ENCODE assay signal across 8 cellular contexts in genomic region chr9:136411358-136411757, GRCh38. TPM values are rescaled to one million over a fixed set of nuclear protein-coding genes. Genes with fewer than 3 reads are reported as not detected.
DNase-seq lines count a peak whose midpoint lies in the region; ATAC-seq and TF ChIP-seq lines count a peak whose summit lies in the region.

No MANE protein-coding gene starts in this region.

- H3K79me1 ChIP-seq in mesendoderm (ENCODE audit: low read length): peaks cover 33% of the 10 kb centered on the region

- peaks cover 52% of the 10 kb centered on the region for H3K4me1 Mint-ChIP-seq in activated naive CD4-positive, alpha-beta T cell treated with anti-CD3 and anti-CD28 coated beads, Interleukin-2, amount 50 U/mL, for 24 hours
- H3K4me1 Mint-ChIP-seq in brain: peaks cover 37% of the 10 kb centered on the region

- H3K4ac ChIP-seq in mesendoderm (ENCODE audit: low read depth, low read length): no peak overlapping the region

- peak overlapping the region; percentile 92 for H3K56ac ChIP-seq in mesendoderm (ENCODE audit: low read length)

- no peak for DNase-seq in activated naive CD4-positive, alpha-beta T cell treated with Interleukin-2 at 50 U/mL for 16 hours
- no peak for DNase-seq in mesendoderm
- DNase-seq in upper lobe of left lung: no peak
- DNase-seq in NCI-H510A (lab: John Stamatoyannopoulos, UW): no peak

- peaks cover 15% of the 10 kb centered on the region for H3K36me3 ChIP-seq in mesendoderm (ENCODE audit: control insufficient read depth, insufficient read depth, low read length)
- peaks cover 11 to 56% (median 42%) of the 10 kb centered on the region in 4 donors for H3K36me3 ChIP-seq in upper lobe of left lung

- H3K9me3 ChIP-seq in upper lobe of left lung: no peaks in the 10 kb centered on the region

- TF ChIP-seq CTCF in brain (conservative IDR thresholded peaks at IDR 0.05) (no peak), upper lobe of left lung (IDR thresholded peaks at IDR 0.05) (no peak)

- no peak for TF ChIP-seq EP300 in upper lobe of left lung (IDR thresholded peaks at IDR 0.05)

- H2BK5ac ChIP-seq in mesendoderm (ENCODE audit: low read length): no peak overlapping the region

- H3K18ac ChIP-seq in mesendoderm (ENCODE audit: low read length): no peak overlapping the region

- peak overlapping the region; percentile 38 for H3K27ac Mint-ChIP-seq in activated naive CD4-positive, alpha-beta T cell treated with anti-CD3 and anti-CD28 coated beads, Interleukin-2, amount 50 U/mL, for 24 hours
- H3K27ac Mint-ChIP-seq in brain: peak overlapping the region; percentile 88 to 96 (median 91)

- no peak overlapping the region for H4K8ac ChIP-seq in mesendoderm (ENCODE audit: low read depth, low read length)

- H3K27ac ChIP-seq in mesendoderm (ENCODE audit: low read depth, low read length) (no peak overlapping the region), upper lobe of left lung (peak overlapping the region in 1 of 4 donors; percentile 88)

- H4K5ac ChIP-seq in mesendoderm (ENCODE audit: low read length): no peak overlapping the region

- H2BK15ac ChIP-seq in mesendoderm (replicated peaks; ENCODE audit: low read depth): no peak overlapping the region

- H3K4me2 ChIP-seq in mesendoderm (ENCODE audit: low read length): peak overlapping the region; percentile 45

- H3K36me3 Mint-ChIP-seq in activated naive CD4-positive, alpha-beta T cell treated with anti-CD3 and anti-CD28 coated beads, Interleukin-2, amount 50 U/mL, for 24 hours: peaks cover 18% of the 10 kb centered on the region
- peaks cover 49% of the 10 kb centered on the region for H3K36me3 Mint-ChIP-seq in brain

- H2BK120ac ChIP-seq in mesendoderm (ENCODE audit: low read depth, low read length): no peak overlapping the region

- H3K4me3 Mint-ChIP-seq in activated naive CD4-positive, alpha-beta T cell treated with anti-CD3 and anti-CD28 coated beads, Interleukin-2, amount 50 U/mL, for 24 hours: peak overlapping the region; percentile 97
- H3K4me3 Mint-ChIP-seq in brain: peak overlapping the region; percentile 94 to 99 (median 95)

- no CpG with 5 or more reads among the region's 4 CpGs for WGBS in mesendoderm (ENCODE audit: extremely low coverage, insufficient coverage, low lambda C conversion rate)
- WGBS in upper lobe of left lung, 2 donors: 28 to 37% methylated on average over 4 of the region's 4 CpGs

- H3K23ac ChIP-seq in mesendoderm (ENCODE audit: low read length): no peak overlapping the region

- ATAC-seq in upper lobe of left lung (ENCODE audit: low FRiP score in 2 of 2) (no peak), HG03135 (IDR thresholded peaks at IDR 0.05; ENCODE audit: unreplicated experiment) (no peak), GM18520 (IDR thresholded peaks at IDR 0.05; ENCODE audit: unreplicated experiment) (no peak)

- H3K27me3 Mint-ChIP-seq in activated naive CD4-positive, alpha-beta T cell treated with anti-CD3 and anti-CD28 coated beads, Interleukin-2, amount 50 U/mL, for 24 hours: no peaks in the 10 kb centered on the region
- peaks cover 4% of the 10 kb centered on the region for H3K27me3 Mint-ChIP-seq in brain

- no peaks in the 10 kb centered on the region for H3K27me3 ChIP-seq in mesendoderm (ENCODE audit: insufficient read depth, low read length, poor library complexity)
- H3K27me3 ChIP-seq in upper lobe of left lung: no peaks in the 10 kb centered on the region

- peak overlapping the region; percentile 83 for H3K4me3 ChIP-seq in mesendoderm (ENCODE audit: low read length)
- peak overlapping the region; percentile 61 to 97 (median 92) for H3K4me3 ChIP-seq in upper lobe of left lung

- peaks cover 42% of the 10 kb centered on the region for H3K79me2 ChIP-seq in mesendoderm (ENCODE audit: control insufficient read depth, insufficient read depth, low read length)

- no peaks in the 10 kb centered on the region for H3K9me3 Mint-ChIP-seq in activated naive CD4-positive, alpha-beta T cell treated with anti-CD3 and anti-CD28 coated beads, Interleukin-2, amount 50 U/mL, for 24 hours
- no peaks in the 10 kb centered on the region for H3K9me3 Mint-ChIP-seq in brain

- H3K9ac ChIP-seq in mesendoderm (ENCODE audit: low read length): peak overlapping the region; percentile 85

- TF ChIP-seq POLR2A in upper lobe of left lung (IDR thresholded peaks at IDR 0.05): no peak

- H3K4me1 ChIP-seq in mesendoderm (ENCODE audit: control insufficient read depth, low read depth, low read length) (peaks cover 5% of the 10 kb centered on the region), upper lobe of left lung (peaks cover 20 to 31% (median 23%) of the 10 kb centered on the region in 4 donors)

- no peak overlapping the region for H2AK5ac ChIP-seq in mesendoderm (ENCODE audit: low read length)

RNA-seq across cellular contexts. Expression of gene PMPCA, which starts 0.9 kb away (rescaled TPM):
- 59.4 TPM for polyA plus RNA-seq in brain (ENCODE audit: insufficient read depth, low read depth, low replicate concordance)
- polyA plus RNA-seq in mesendoderm (2013, experiment 1 of 2): 41.2 TPM
- polyA plus RNA-seq in mesendoderm (2013, experiment 2 of 2): 43.3 TPM
- total RNA-seq in upper lobe of left lung: 10 to 100 TPM; 30.4 to 48.2 (median 41.0) TPM

RNA-seq across cellular contexts. Expression of gene ENTR1, which starts 0.9 kb away (rescaled TPM):
- 27.2 TPM for polyA plus RNA-seq in brain (ENCODE audit: insufficient read depth, low read depth, low replicate concordance)
- polyA plus RNA-seq in mesendoderm (2013, experiment 1 of 2): 83.3 TPM
- 82.0 TPM for polyA plus RNA-seq in mesendoderm (2013, experiment 2 of 2)
- total RNA-seq in upper lobe of left lung: 100 to 1,000 TPM in 1 of 6 donors, 10 to 100 TPM in 5; 29.6 to 128 (median 40.0) TPM

RNA-seq across cellular contexts. Expression of gene SNAPC4, which starts 11.4 kb away (rescaled TPM):
- 9.4 TPM for polyA plus RNA-seq in brain (ENCODE audit: insufficient read depth, low read depth, low replicate concordance)
- polyA plus RNA-seq in mesendoderm (2013, experiment 1 of 2): 12.5 TPM
- 12.5 TPM for polyA plus RNA-seq in mesendoderm (2013, experiment 2 of 2)
- total RNA-seq in upper lobe of left lung: 10 to 100 TPM in 3 of 6 donors, 1 to 10 TPM in 3; 7.8 to 35.6 (median 13.2) TPM

RNA-seq across cellular contexts. Expression of gene INPP5E, which starts 28.3 kb away (rescaled TPM):
- polyA plus RNA-seq in brain (ENCODE audit: insufficient read depth, low read depth, low replicate concordance): 10.7 TPM
- polyA plus RNA-seq in mesendoderm (2013, experiment 1 of 2): 7.3 TPM
- 7.3 TPM for polyA plus RNA-seq in mesendoderm (2013, experiment 2 of 2)
- 10 to 100 TPM in 5 of 6 donors, 1 to 10 TPM in 1; 9.1 to 43.0 (median 14.1) TPM for total RNA-seq in upper lobe of left lung

RNA-seq across cellular contexts. Expression of gene CARD9, which starts 37.9 kb away (rescaled TPM):
- 0.58 TPM for polyA plus RNA-seq in brain (ENCODE audit: insufficient read depth, low read depth, low replicate concordance)
- 0.29 TPM for polyA plus RNA-seq in mesendoderm (2013, experiment 1 of 2)
- polyA plus RNA-seq in mesendoderm (2013, experiment 2 of 2): 0.20 TPM
- 10 to 100 TPM in 5 of 6 donors, 1 to 10 TPM in 1; 3.5 to 30.4 (median 16.8) TPM for total RNA-seq in upper lobe of left lung
